10 cellular contexts compared by ENCODE assay signal in genomic region chr10:50636576-50636975, GRCh38. TPM values are rescaled to one million over a fixed set of nuclear protein-coding genes. Genes with fewer than 3 reads are reported as not detected.
DNase-seq lines count a peak whose midpoint lies in the region; ATAC-seq and TF ChIP-seq lines count a peak whose summit lies in the region.
"Had no signal": no experiment of that assay in that cellular context is flagged by ENCODE, and none has a peak within 500 bp of the region (broad histone marks: within the 10 kb centered on the region; RNA-seq: fewer than 3 reads in every experiment).

No MANE protein-coding gene starts in this region.

- intact Hi-C loops in activated naive CD4-positive, alpha-beta T cell treated with anti-CD3 and anti-CD28 coated beads for 36 hours (cut with micrococcal nuclease) = loop anchor here (1.0 to 10.0 kb wide), 4 partner anchors 11 to 1238 kb away; no protein-coding TSS in a partner anchor

- peak; percentile 55 for DNase-seq in activated naive CD4-positive, alpha-beta T cell treated with anti-CD3 and anti-CD28 coated beads for 36 hours
- no peak for DNase-seq in activated naive CD4-positive, alpha-beta T cell (lab: John Stamatoyannopoulos, UW)
- DNase-seq in activated CD4-positive, alpha-beta memory T cell treated with anti-CD3 and anti-CD28 coated beads, Interleukin-2, amount 10 ng/mL, durations not matched to agents 7 days and 5 days = peak; percentile 55
- DNase-seq in stimulated activated naive CD8-positive, alpha-beta T cell treated with anti-CD3 and anti-CD28 coated beads, Interleukin-15, Interleukin-2, amounts not matched to agents 100 U/mL and 50 U/mL, for 24 hours = no peak
- DNase-seq in CD1c-positive myeloid dendritic cell (ENCODE audit: extremely low spot score) (no peak), GM10266 (ENCODE audit: extremely low spot score) (no peak), AG08396 (ENCODE audit: low spot score) (no peak)
- DNase-seq: H9, NCI-H69 had no signal

- peaks cover 4% of the 10 kb centered on the region for H3K27me3 Mint-ChIP-seq in activated naive CD4-positive, alpha-beta T cell treated with anti-CD3 and anti-CD28 coated beads for 36 hours (ENCODE audit: low read depth)
- H3K27me3 Mint-ChIP-seq in activated CD4-positive, alpha-beta memory T cell treated with anti-CD3 and anti-CD28 coated beads, Interleukin-2, amount 10 ng/mL, durations not matched to agents 7 days and 5 days = peaks cover 65% of the 10 kb centered on the region

- TF ChIP-seq CTCF in GM10266 (IDR thresholded peaks at IDR 0.05; ENCODE audit: control insufficient read depth, insufficient read depth, low read depth, missing control alignments) = no peak

- H3K4me1 Mint-ChIP-seq in activated naive CD4-positive, alpha-beta T cell treated with anti-CD3 and anti-CD28 coated beads for 36 hours (ENCODE audit: low read depth) = peaks cover 27% of the 10 kb centered on the region
- peaks cover 34% of the 10 kb centered on the region for H3K4me1 Mint-ChIP-seq in activated CD4-positive, alpha-beta memory T cell treated with anti-CD3 and anti-CD28 coated beads, Interleukin-2, amount 10 ng/mL, durations not matched to agents 7 days and 5 days

- ATAC-seq in HG02981 (IDR thresholded peaks at IDR 0.05; ENCODE audit: unreplicated experiment) = peak; percentile 24
- ATAC-seq in stimulated activated naive CD8-positive, alpha-beta T cell treated with anti-CD3 and anti-CD28 coated beads, Interleukin-15, Interleukin-2, amounts not matched to agents 100 U/mL and 50 U/mL, for 24 hours = peak; percentile 90

- H3K27ac Mint-ChIP-seq in activated naive CD4-positive, alpha-beta T cell treated with anti-CD3 and anti-CD28 coated beads for 36 hours = no peak overlapping the region
- peak overlapping the region; percentile 13 for H3K27ac Mint-ChIP-seq in activated CD4-positive, alpha-beta memory T cell treated with anti-CD3 and anti-CD28 coated beads, Interleukin-2, amount 10 ng/mL, durations not matched to agents 7 days and 5 days

- CTCF ChIA-PET in activated naive CD4-positive, alpha-beta T cell treated with anti-CD3 and anti-CD28 coated beads for 36 hours (lab: Charles Lee) = interaction anchor here (1.2 to 3.0 kb wide), 2 partner anchors 11 to 17 kb away, joined by 3 to 12 read pairs; no protein-coding TSS in a partner anchor
- CTCF ChIA-PET in activated CD4-positive, alpha-beta memory T cell treated with anti-CD3 and anti-CD28 coated beads, Interleukin-2, amount 10 ng/mL, durations not matched to agents 7 days and 5 days (lab: Charles Lee) = interaction anchor here (1.2 to 3.7 kb wide), 8 partner anchors 8 to 215 kb away, joined by 3 to 12 read pairs (median 6); no protein-coding TSS in a partner anchor

- POLR2A ChIA-PET in activated CD4-positive, alpha-beta memory T cell treated with anti-CD3 and anti-CD28 coated beads, Interleukin-2, amount 10 ng/mL, durations not matched to agents 7 days and 5 days (lab: Charles Lee) = interaction anchor here (0.7 to 4.0 kb wide), 14 partner anchors 9 to 239 kb away, joined by 3 to 53 read pairs (median 6); partner anchors contain the start of gene SGMS1

- H3K9me3 Mint-ChIP-seq in activated naive CD4-positive, alpha-beta T cell treated with anti-CD3 and anti-CD28 coated beads for 36 hours = no peaks in the 10 kb centered on the region
- H3K9me3 Mint-ChIP-seq in activated CD4-positive, alpha-beta memory T cell treated with anti-CD3 and anti-CD28 coated beads, Interleukin-2, amount 10 ng/mL, durations not matched to agents 7 days and 5 days = no peaks in the 10 kb centered on the region
- H3K9me3 Mint-ChIP-seq: H9 had no signal

- H3K4me3 Mint-ChIP-seq in activated naive CD4-positive, alpha-beta T cell treated with anti-CD3 and anti-CD28 coated beads for 36 hours = no peak overlapping the region
- H3K4me3 Mint-ChIP-seq in activated CD4-positive, alpha-beta memory T cell treated with anti-CD3 and anti-CD28 coated beads, Interleukin-2, amount 10 ng/mL, durations not matched to agents 7 days and 5 days = peak overlapping the region; percentile 45
- H3K4me3 Mint-ChIP-seq: H9 had no signal

- H3K36me3 Mint-ChIP-seq in activated naive CD4-positive, alpha-beta T cell treated with anti-CD3 and anti-CD28 coated beads for 36 hours (ENCODE audit: low read depth) = no peaks in the 10 kb centered on the region
- H3K36me3 Mint-ChIP-seq in activated CD4-positive, alpha-beta memory T cell treated with anti-CD3 and anti-CD28 coated beads, Interleukin-2, amount 10 ng/mL, durations not matched to agents 7 days and 5 days (ENCODE audit: low read depth) = no peaks in the 10 kb centered on the region

RNA-seq across cellular contexts. Expression of gene SGMS1, which starts 12.8 kb away (rescaled TPM):
- total RNA-seq in activated naive CD4-positive, alpha-beta T cell treated with anti-CD3 and anti-CD28 coated beads for 36 hours = 1 to 10 TPM; 8.1 to 8.8 TPM
- total RNA-seq in activated CD4-positive, alpha-beta memory T cell treated with anti-CD3 and anti-CD28 coated beads, Interleukin-2, amount 10 ng/mL, durations not matched to agents 7 days and 5 days = 10 to 100 TPM; 18.9 to 19.9 TPM

Comparison
In these comparisons a context has a peak if more than half of its experiments do, and no peak if none do; other contexts are left out.
1. DNase-seq: peak in activated naive CD4-positive, alpha-beta T cell treated with anti-CD3 and anti-CD28 coated beads for 36 hours (single experiment) and activated CD4-positive, alpha-beta memory T cell treated with anti-CD3 and anti-CD28 coated beads, Interleukin-2, amount 10 ng/mL, durations not matched to agents 7 days and 5 days (single experiment); none in activated naive CD4-positive, alpha-beta T cell (0 of 4), stimulated activated naive CD8-positive, alpha-beta T cell treated with anti-CD3 and anti-CD28 coated beads, Interleukin-15, Interleukin-2, amounts not matched to agents 100 U/mL and 50 U/mL, for 24 hours (single experiment), CD1c-positive myeloid dendritic cell (single experiment), GM10266 (single experiment) and AG08396 (single experiment).